ENCODE assay signal across 1 cellular context in the genomic region with DNA sequence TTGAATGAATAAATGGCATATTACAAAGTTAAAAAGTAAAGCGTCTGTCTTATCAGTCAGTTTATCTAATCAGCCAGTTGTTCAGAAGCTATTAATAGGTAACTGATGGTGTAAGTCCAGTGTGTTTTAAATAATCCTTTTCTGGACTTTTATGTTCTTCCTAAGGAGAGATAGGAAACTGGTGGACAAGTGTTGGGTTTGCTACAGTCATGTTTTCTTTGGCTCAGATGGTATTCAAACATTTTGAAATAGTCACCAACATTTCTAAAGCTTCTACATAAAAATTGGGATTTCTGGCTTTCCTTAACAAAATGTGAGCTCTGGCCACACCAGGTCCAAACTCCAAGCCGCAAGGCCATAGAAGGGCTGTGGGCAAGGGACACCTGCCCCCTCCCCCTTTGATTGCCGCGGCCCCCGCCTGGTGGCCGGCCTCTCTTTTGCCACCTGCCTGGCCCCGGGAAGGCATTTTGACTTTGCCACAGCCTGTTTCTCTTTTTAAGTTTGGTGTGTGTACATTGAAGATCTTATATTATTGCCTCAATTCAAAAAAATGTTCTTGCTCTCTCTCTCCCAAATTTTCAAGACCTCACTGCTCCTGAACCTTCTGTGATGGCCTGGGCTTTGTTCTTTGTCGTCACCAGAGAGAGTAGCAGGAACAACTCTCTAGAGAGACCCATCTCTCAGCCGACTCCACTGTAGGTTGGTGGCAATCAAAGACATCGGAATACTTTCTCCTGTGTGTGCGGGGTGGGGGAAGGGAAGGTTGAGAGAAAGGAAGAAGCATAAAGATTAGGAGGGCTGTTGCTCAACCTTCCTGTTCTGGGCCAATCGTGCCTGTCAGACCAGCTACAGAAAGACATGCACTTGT.
TF ChIP-seq lines count a peak whose summit lies in the region.

No MANE protein-coding gene starts in this region.

TF ChIP-seq in SK-N-SH treated with all-trans-retinoic acid at 6 μM for 48 hours, 23 proteins besides CTCF, POLR2A, EP300 and RAD21 (continued from another document):
- TF ChIP-seq, protein P1, sequence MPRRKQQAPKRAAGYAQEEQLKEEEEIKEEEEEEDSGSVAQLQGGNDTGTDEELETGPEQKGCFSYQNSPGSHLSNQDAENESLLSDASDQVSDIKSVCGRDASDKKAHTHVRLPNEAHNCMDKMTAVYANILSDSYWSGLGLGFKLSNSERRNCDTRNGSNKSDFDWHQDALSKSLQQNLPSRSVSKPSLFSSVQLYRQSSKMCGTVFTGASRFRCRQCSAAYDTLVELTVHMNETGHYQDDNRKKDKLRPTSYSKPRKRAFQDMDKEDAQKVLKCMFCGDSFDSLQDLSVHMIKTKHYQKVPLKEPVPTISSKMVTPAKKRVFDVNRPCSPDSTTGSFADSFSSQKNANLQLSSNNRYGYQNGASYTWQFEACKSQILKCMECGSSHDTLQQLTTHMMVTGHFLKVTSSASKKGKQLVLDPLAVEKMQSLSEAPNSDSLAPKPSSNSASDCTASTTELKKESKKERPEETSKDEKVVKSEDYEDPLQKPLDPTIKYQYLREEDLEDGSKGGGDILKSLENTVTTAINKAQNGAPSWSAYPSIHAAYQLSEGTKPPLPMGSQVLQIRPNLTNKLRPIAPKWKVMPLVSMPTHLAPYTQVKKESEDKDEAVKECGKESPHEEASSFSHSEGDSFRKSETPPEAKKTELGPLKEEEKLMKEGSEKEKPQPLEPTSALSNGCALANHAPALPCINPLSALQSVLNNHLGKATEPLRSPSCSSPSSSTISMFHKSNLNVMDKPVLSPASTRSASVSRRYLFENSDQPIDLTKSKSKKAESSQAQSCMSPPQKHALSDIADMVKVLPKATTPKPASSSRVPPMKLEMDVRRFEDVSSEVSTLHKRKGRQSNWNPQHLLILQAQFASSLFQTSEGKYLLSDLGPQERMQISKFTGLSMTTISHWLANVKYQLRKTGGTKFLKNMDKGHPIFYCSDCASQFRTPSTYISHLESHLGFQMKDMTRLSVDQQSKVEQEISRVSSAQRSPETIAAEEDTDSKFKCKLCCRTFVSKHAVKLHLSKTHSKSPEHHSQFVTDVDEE (CRISPR knock-in tag; IDR thresholded peaks at IDR 0.05) = no peak
- TF ChIP-seq ZNF8 (CRISPR knock-in tag; IDR thresholded peaks at IDR 0.05) (no peak), GLIS3 (CRISPR knock-in tag; IDR thresholded peaks at IDR 0.05) (no peak), ZNF70 (CRISPR knock-in tag; IDR thresholded peaks at IDR 0.05) (no peak), ZFP3 (CRISPR knock-in tag; IDR thresholded peaks at IDR 0.05) (no peak), BACH2 (CRISPR knock-in tag; IDR thresholded peaks at IDR 0.05; ENCODE audit: borderline replicate concordance) (no peak), ZC3H10 (CRISPR knock-in tag; IDR thresholded peaks at IDR 0.05) (no peak), OSR1 (CRISPR knock-in tag; IDR thresholded peaks at IDR 0.05) (no peak), ZNF565 (CRISPR knock-in tag; conservative IDR thresholded peaks at IDR 0.05; ENCODE audit: low read depth) (no peak), ARNTL (CRISPR knock-in tag; IDR thresholded peaks at IDR 0.05; ENCODE audit: borderline replicate concordance, low read depth) (no peak), TCF4 (CRISPR knock-in tag; IDR thresholded peaks at IDR 0.05; ENCODE audit: borderline replicate concordance) (no peak)
- TF ChIP-seq, protein P2, sequence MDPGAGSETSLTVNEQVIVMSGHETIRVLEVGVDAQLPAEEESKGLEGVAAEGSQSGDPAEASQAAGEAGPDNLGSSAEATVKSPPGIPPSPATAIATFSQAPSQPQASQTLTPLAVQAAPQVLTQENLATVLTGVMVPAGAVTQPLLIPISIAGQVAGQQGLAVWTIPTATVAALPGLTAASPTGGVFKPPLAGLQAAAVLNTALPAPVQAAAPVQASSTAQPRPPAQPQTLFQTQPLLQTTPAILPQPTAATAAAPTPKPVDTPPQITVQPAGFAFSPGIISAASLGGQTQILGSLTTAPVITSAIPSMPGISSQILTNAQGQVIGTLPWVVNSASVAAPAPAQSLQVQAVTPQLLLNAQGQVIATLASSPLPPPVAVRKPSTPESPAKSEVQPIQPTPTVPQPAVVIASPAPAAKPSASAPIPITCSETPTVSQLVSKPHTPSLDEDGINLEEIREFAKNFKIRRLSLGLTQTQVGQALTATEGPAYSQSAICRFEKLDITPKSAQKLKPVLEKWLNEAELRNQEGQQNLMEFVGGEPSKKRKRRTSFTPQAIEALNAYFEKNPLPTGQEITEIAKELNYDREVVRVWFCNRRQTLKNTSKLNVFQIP (CRISPR knock-in tag; IDR thresholded peaks at IDR 0.05; ENCODE audit: borderline replicate concordance, low read depth) = no peak
TF ChIP-seq in SK-N-SH treated with all-trans-retinoic acid at 6 μM for 48 hours: peak in this region for 0.
